ENCODE assay signal across 8 cellular contexts in the genomic region with DNA sequence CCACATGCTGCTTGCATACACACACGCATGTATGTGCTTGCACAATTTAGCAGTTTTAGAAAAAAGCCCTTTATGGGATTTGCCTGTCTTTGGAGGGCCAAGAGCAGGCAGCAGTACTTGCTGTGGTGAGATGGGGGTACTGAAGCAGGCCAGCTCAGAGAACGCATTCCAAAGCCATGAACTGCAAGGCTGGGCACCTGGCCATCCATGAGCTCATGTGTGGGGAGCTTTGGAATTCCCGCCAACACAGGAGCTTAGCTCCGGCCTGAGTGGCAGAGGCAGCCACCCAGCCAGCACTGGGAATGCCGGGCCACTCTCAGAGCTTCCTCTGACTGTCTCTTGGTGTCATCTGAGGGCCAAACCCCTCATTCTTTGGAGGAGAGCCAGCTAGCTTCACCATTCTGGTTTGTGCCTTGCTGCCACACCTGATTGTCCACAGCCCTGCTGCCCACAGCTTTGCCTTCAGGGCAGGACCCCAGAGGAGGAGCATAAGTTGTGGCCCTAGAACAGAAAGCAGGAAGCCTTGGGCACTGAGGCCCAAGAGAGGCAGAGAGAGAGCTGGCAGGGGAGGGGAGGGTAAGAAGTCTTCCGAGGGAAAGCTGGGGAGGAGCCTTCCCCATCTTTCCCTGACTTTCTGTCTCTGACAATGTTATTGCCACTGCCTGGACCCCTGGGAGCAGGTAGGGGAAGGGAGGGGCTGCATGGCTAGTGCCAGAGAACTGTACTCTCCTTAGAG.
DNase-seq lines count a peak whose midpoint lies in the region; ATAC-seq and TF ChIP-seq lines count a peak whose summit lies in the region.

No MANE protein-coding gene starts in this region.

- no peaks in the 10 kb centered on the region for H3K79me2 ChIP-seq in parathyroid adenoma

- no peak overlapping the region for H3K9ac ChIP-seq in parathyroid adenoma

- ATAC-seq in RWPE2 (ENCODE audit: low read depth) = peak; percentile 92
- ATAC-seq in effector memory CD8-positive, alpha-beta T cell (replicated peaks) = no peak
- no peak for ATAC-seq in HG02678 (IDR thresholded peaks at IDR 0.05; ENCODE audit: unreplicated experiment)

- H3K9me3 Mint-ChIP-seq in effector memory CD8-positive, alpha-beta T cell = no peaks in the 10 kb centered on the region

- H3K4me3 ChIP-seq in RWPE2 (ENCODE audit: severe bottlenecking) = no peak overlapping the region
- H3K4me3 ChIP-seq in foreskin fibroblast (ENCODE audit: low read depth in 1 of 2, low read length in 2 of 2) = no peak overlapping the region
- no peak overlapping the region for H3K4me3 ChIP-seq in parathyroid adenoma (ENCODE audit: low read depth, low read length)

- H3K36me3 Mint-ChIP-seq in effector memory CD8-positive, alpha-beta T cell (ENCODE audit: insufficient read depth) = no peaks in the 10 kb centered on the region

- H3K36me3 ChIP-seq in RWPE2 (ENCODE audit: low read depth) (no peaks in the 10 kb centered on the region), parathyroid adenoma (ENCODE audit: control insufficient read depth, insufficient read depth, low read length) (no peaks in the 10 kb centered on the region)

- peaks cover 0 to 4% of the 10 kb centered on the region in 2 donors for H3K4me1 Mint-ChIP-seq in effector memory CD8-positive, alpha-beta T cell (ENCODE audit: low read depth in 2 of 2)

- H3K27ac Mint-ChIP-seq in effector memory CD8-positive, alpha-beta T cell = no peak overlapping the region

- H3K4me2 ChIP-seq in parathyroid adenoma (ENCODE audit: low read length) = no peak overlapping the region

- H2AFZ ChIP-seq in parathyroid adenoma = peak overlapping the region; percentile 45

- H3K27ac ChIP-seq in RWPE2 (ENCODE audit: poor library complexity, severe bottlenecking) (peak overlapping the region; percentile 60), parathyroid adenoma (no peak overlapping the region)

- no peaks in the 10 kb centered on the region for H3K27me3 ChIP-seq in RWPE2 (ENCODE audit: insufficient read depth, poor library complexity, severe bottlenecking)
- H3K27me3 ChIP-seq in parathyroid adenoma (ENCODE audit: control insufficient read depth, insufficient read depth, low read length) = no peaks in the 10 kb centered on the region

- no peak overlapping the region for H3K4me3 Mint-ChIP-seq in effector memory CD8-positive, alpha-beta T cell

- TF ChIP-seq CTCF in RWPE2 (IDR thresholded peaks at IDR 0.05; ENCODE audit: poor library complexity, severe bottlenecking) = peak; percentile 5
- TF ChIP-seq CTCF in foreskin fibroblast (IDR thresholded peaks at IDR 0.05; ENCODE audit: low read depth, low read length) = peak; percentile 19
- no peak for TF ChIP-seq CTCF in parathyroid adenoma (IDR thresholded peaks at IDR 0.05)

- DNase-seq in Daoy (ENCODE audit: low read depth) (peak; percentile 99), RWPE2 (ENCODE audit: low spot score) (peak; percentile 95), foreskin fibroblast (peak; percentile 93 to 96), Kasumi-1 (lab: John Stamatoyannopoulos, UW) (no peak), UCSD-AML1 (lab: John Stamatoyannopoulos, UW; ENCODE audit: unreplicated experiment) (no peak)
- no peak for DNase-seq in effector memory CD8-positive, alpha-beta T cell

- peaks cover 73 to 99% of the 10 kb centered on the region in 2 donors for H3K27me3 Mint-ChIP-seq in effector memory CD8-positive, alpha-beta T cell

- H3K9me3 ChIP-seq in RWPE2 (ENCODE audit: severe bottlenecking) = no peaks in the 10 kb centered on the region
- H3K9me3 ChIP-seq in parathyroid adenoma (ENCODE audit: control insufficient read depth, low read length) = no peaks in the 10 kb centered on the region

- peaks cover 22% of the 10 kb centered on the region for H3K4me1 ChIP-seq in RWPE2 (ENCODE audit: insufficient read depth, poor library complexity, severe bottlenecking)
- peaks cover 8% of the 10 kb centered on the region for H3K4me1 ChIP-seq in parathyroid adenoma

Comparison
In these comparisons a context has a peak if more than half of its experiments do, and no peak if none do; other contexts are left out.
1. DNase-seq: peak in Daoy (single experiment), RWPE2 (single experiment) and foreskin fibroblast (2 of 2); none in Kasumi-1 (0 of 2), effector memory CD8-positive, alpha-beta T cell (0 of 3) and UCSD-AML1 (single experiment).